Comparison of ENCODE assay signal across 1 cellular context in the genomic region with DNA sequence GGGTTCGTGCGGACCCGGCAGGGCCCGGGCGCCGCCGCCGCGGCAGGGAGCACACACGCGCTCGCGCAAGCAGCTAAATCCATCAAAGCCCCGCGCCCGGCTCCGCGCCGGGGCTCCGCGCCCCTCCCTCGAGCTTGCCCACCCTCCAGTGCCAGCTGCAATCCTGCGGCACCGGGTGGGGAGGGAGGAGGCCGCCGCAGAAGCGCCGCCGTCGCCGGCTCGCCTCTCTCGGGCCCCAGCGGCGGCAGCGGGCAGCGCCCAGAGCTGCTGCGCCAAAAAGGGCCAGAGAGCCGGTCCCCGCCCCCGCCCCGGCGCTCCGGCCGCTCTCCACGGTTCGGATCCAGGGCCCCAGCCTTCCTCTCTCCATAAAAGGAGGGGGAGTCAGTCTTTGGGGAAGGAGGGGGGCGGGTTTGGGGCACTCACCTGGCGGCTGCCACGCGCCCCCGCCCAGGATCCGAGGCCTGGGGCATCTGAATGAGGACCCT.
TF ChIP-seq lines count a peak whose summit lies in the region.

No MANE protein-coding gene starts in this region.

TF ChIP-seq in H1, 55 proteins besides CTCF, POLR2A, EP300 and RAD21 (continued from another document):
- no peak for TF ChIP-seq TCF12 (IDR thresholded peaks at IDR 0.05; ENCODE audit: low read depth, low read length)
- no peak for TF ChIP-seq TBP (IDR thresholded peaks at IDR 0.05; ENCODE audit: low read depth, low read length)
- TF ChIP-seq NANOG (IDR thresholded peaks at IDR 0.05; ENCODE audit: insufficient read depth, low read depth, low read length, poor library complexity, severe bottlenecking) = no peak
- peak; percentile 25; the same call in 1 of the 2 replicates for TF ChIP-seq TAF1 (IDR thresholded peaks at IDR 0.05; ENCODE audit: low read depth, low read length)
- no peak for TF ChIP-seq RFX5 (IDR thresholded peaks at IDR 0.05; ENCODE audit: borderline replicate concordance, low read depth, low read length)
- peak; percentile 79; the same call in 1 of the 2 replicates for TF ChIP-seq EGR1 (IDR thresholded peaks at IDR 0.05; ENCODE audit: borderline replicate concordance, low read depth, low read length)
- 0 out of 2 replicates have a peak, but pooled peaks have one; percentile 16 for TF ChIP-seq GABPA (IDR thresholded peaks at IDR 0.05; ENCODE audit: borderline replicate concordance, insufficient read depth, low read length)
- TF ChIP-seq CREB1 (IDR thresholded peaks at IDR 0.05) = no peak
